13 cellular contexts compared by ENCODE assay signal in the genomic region with DNA sequence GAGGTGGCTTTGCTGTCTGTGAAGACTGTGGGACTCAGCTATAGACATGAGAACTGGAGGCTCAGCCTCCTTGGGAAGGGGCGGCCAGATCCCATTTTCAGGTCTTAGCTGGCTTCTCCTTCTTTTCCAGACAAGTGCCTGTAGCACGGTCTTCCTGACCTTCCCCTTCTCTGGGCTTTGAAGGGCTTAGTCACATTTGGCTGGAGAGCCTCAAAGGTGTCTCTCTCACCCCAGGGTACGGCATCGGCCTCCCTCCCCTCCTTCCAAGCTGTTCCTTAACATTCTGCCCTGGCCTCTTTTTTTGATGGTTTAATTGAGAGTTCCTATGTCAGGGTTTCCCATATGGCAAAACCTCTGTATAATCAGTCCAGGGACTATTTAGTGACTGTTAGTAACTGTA.
A peak's percentile ranks its signal among the peaks of the same experiment; 100 is the strongest.
DNase-seq lines count a peak whose midpoint lies in the region; ATAC-seq and TF ChIP-seq lines count a peak whose summit lies in the region.
"Had no signal": no experiment of that assay in that cellular context is flagged by ENCODE, and none has a peak within 500 bp of the region (broad histone marks: within the 10 kb centered on the region; RNA-seq: fewer than 3 reads in every experiment).

No MANE protein-coding gene starts in this region.

- no peaks in the 10 kb centered on the region for H3K9me3 ChIP-seq in esophagus squamous epithelium
- H3K9me3 ChIP-seq in right cardiac atrium (ENCODE audit: control insufficient read depth, low read length) = no peaks in the 10 kb centered on the region
- no peaks in the 10 kb centered on the region for H3K9me3 ChIP-seq in uterus
- H3K9me3 ChIP-seq: Caco-2 had no signal

- H3K27ac ChIP-seq in esophagus squamous epithelium (peak overlapping the region in 3 of 4 donors; percentile 19 to 68 (median 47)), right cardiac atrium (ENCODE audit: low read length) (peak overlapping the region; percentile 38), uterus (peak overlapping the region; percentile 3 to 60)
- H3K27ac ChIP-seq: 22Rv1 had no signal

- no peaks in the 10 kb centered on the region for H3K36me3 ChIP-seq in esophagus squamous epithelium
- H3K36me3 ChIP-seq in uterus = no peaks in the 10 kb centered on the region

- ATAC-seq in Right ventricle myocardium superior (ENCODE audit: poor library complexity) (peak; percentile 23), Right ventricle myocardium inferior (no peak), right cardiac atrium (peak; percentile 7 to 26), HG02840 (IDR thresholded peaks at IDR 0.05; ENCODE audit: low FRiP score, unreplicated experiment) (no peak)
- ATAC-seq: CD8-positive, alpha-beta T cell had no signal

- TF ChIP-seq POLR2A in esophagus squamous epithelium (IDR thresholded peaks at IDR 0.05) (no peak), uterus (IDR thresholded peaks at IDR 0.05) (no peak)

- H3K4me3 ChIP-seq in esophagus squamous epithelium = no peak overlapping the region
- no peak overlapping the region for H3K4me3 ChIP-seq in right cardiac atrium (ENCODE audit: low read length)
- H3K4me3 ChIP-seq in uterus = no peak overlapping the region

- TF ChIP-seq CTCF in esophagus squamous epithelium (IDR thresholded peaks at IDR 0.05) (no peak), uterus (IDR thresholded peaks at IDR 0.05) (no peak)

- H3K4me1 ChIP-seq in esophagus squamous epithelium (peaks cover 12 to 54% (median 35%) of the 10 kb centered on the region in 3 donors), right cardiac atrium (ENCODE audit: control insufficient read depth, insufficient read depth, low read length) (peaks cover 8% of the 10 kb centered on the region), uterus (peaks cover 0 to 7% of the 10 kb centered on the region in 2 donors)
- H3K4me1 ChIP-seq: Caco-2 had no signal

- DNase-seq in Right ventricle myocardium superior = no peak
- DNase-seq in Right ventricle myocardium inferior (ENCODE audit: missing footprints) = no peak
- no peak for DNase-seq in esophagus squamous epithelium (lab: John Stamatoyannopoulos, UW)
- DNase-seq in right cardiac atrium = no peak
- no peak for DNase-seq in uterus
- no peak for DNase-seq in COR-L47 (lab: John Stamatoyannopoulos, UW)
- no peak for DNase-seq in cortex of kidney (lab: John Stamatoyannopoulos, UW)
- DNase-seq: Caco-2; CD8-positive, alpha-beta T cell; DMS53; GF-D8 had no signal

- WGBS in esophagus squamous epithelium, 2 donors = 81 to 84% methylated on average over 4 of the region's 4 CpGs
- 76% methylated on average over 4 of the region's 4 CpGs for WGBS in right cardiac atrium

- intact Hi-C loops in Right ventricle myocardium superior (cut with DNase I) (no loop called here), Right ventricle myocardium inferior (cut with DNase I) (loop anchor here (10.0 kb wide), 1 partner anchor 243 kb away; a partner anchor contains a TSS), esophagus squamous epithelium (cut with DNase I) (no loop called here), right cardiac atrium (cut with DNase I) (no loop called here), uterus (cut with DNase I; ENCODE audit: low total_unique reads) (no loop called here)

- H3K27me3 ChIP-seq in esophagus squamous epithelium (no peaks in the 10 kb centered on the region), right cardiac atrium (ENCODE audit: control insufficient read depth, insufficient read depth) (no peaks in the 10 kb centered on the region), uterus (no peaks in the 10 kb centered on the region)

Comparison
In these comparisons a context has a peak if more than half of its experiments do, and no peak if none do; other contexts are left out.
1. ATAC-seq: peak in Right ventricle myocardium superior (single experiment) and right cardiac atrium (2 of 2); none in Right ventricle myocardium inferior (single experiment) and HG02840 (single experiment).
2. Peak in every context shown above with its lines, with median percentiles within 50 percentile points of each other: H3K27ac ChIP-seq.